ENCODE assay signal across 24 cellular contexts in the genomic region with DNA sequence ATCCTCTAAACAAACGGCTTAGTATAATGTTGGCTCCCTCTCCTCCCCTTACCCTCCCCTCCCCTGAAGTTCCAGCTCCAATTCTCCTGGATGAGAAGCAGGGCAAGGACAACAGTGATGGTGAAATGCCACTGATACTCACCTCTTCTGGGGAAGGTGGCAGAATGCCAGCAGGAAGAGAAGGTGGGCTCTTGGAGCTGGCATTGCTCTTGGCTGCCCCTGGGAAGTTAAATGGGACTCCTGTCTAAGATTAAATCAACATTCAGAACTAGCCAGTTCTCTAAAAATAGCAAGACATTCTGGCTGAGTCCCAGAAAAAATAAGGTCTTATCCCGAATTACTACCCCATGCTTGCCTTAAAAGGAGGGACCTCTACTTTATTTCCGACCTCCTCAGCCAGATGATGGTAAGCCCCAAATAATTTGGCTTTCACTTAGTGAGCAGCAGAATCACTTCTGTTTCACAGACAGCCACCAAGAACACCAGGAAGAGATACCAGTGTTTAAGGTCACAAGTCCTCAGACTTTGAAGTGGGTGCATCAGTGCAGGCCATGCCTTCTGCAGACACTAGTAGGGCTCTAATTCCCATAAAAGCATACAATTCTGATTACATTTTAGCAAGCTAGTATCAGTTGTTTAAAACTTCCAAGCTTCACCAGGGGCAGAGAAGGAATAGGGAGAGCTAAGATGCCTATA. TPM values are rescaled to one million over a fixed set of nuclear protein-coding genes. Genes with fewer than 3 reads are reported as not detected.
"Had no signal": no experiment of that assay in that cellular context is flagged by ENCODE, and none has a peak within 500 bp of the region (broad histone marks: within the 10 kb centered on the region; RNA-seq: fewer than 3 reads in every experiment).

No MANE protein-coding gene starts in this region.

- H3K4me3 ChIP-seq: ascending aorta, breast epithelium, heart right ventricle, skin epidermis, suprapubic skin had no signal

- H3K36me3 ChIP-seq: ascending aorta, breast epithelium, heart right ventricle, suprapubic skin had no signal

- ATAC-seq: activated T-cell treated with anti-CD3 and anti-CD28 coated beads, Interleukin-2, amount 50 U/mL, for 4 hours; esophagus mucosa; heart right ventricle had no signal

- H3K4me1 ChIP-seq: breast epithelium, suprapubic skin had no signal

- H3K9me3 ChIP-seq: ascending aorta, breast epithelium, heart right ventricle, suprapubic skin had no signal

- DNase-seq: activated CD4-positive, alpha-beta T cell treated with anti-CD3 and anti-CD28 coated beads, Interleukin-2, amount 10 ng/mL, durations not matched to agents 7 days and 5 days; activated CD8-positive, alpha-beta memory T cell treated with anti-CD3 and anti-CD28 coated beads, Interleukin-2, amount 50 U/mL, for 4 hours; activated naive CD4-positive, alpha-beta T cell treated with anti-CD3 and anti-CD28 coated beads for 36 hours; activated T-cell treated with anti-CD3 and anti-CD28 coated beads, Interleukin-2, amount 50 U/mL, for 4 hours; effector CD8-positive, alpha-beta T cell; heart right ventricle; mesendoderm; nephron progenitor cell; occipital lobe; stimulated activated CD4-positive, alpha-beta T cell treated with anti-CD3 and anti-CD28 coated beads, Interleukin-2, amount 100 ng/mL, for 48 hours; T1000 had no signal

- H3K27ac Mint-ChIP-seq: activated CD4-positive, alpha-beta T cell treated with anti-CD3 and anti-CD28 coated beads, Interleukin-2, amount 10 ng/mL, durations not matched to agents 7 days and 5 days; activated naive CD4-positive, alpha-beta T cell treated with anti-CD3 and anti-CD28 coated beads for 36 hours; dendritic cell treated with granulocyte-macrophage colony-stimulating factor and Interleukin-4, amounts not matched to agents 40 ng/mL and 50 ng/mL, for 4 days; nephron progenitor cell; stimulated activated naive CD8-positive, alpha-beta T cell treated with anti-CD3 and anti-CD28 coated beads, Interleukin-15, Interleukin-2, amounts not matched to agents 100 ng/mL and 50 ng/mL, for 24 hours; type B pancreatic cell had no signal

- H3K36me3 Mint-ChIP-seq: type B pancreatic cell had no signal

- H3K4me3 Mint-ChIP-seq: activated CD4-positive, alpha-beta T cell treated with anti-CD3 and anti-CD28 coated beads, Interleukin-2, amount 10 ng/mL, durations not matched to agents 7 days and 5 days; activated naive CD4-positive, alpha-beta T cell treated with anti-CD3 and anti-CD28 coated beads for 36 hours; activated T-cell treated with anti-CD3 and anti-CD28 coated beads, Interleukin-2, amount 50 U/mL, for 4 hours; dendritic cell treated with granulocyte-macrophage colony-stimulating factor and Interleukin-4, amounts not matched to agents 40 ng/mL and 50 ng/mL, for 4 days; nephron progenitor cell; stimulated activated naive CD8-positive, alpha-beta T cell treated with anti-CD3 and anti-CD28 coated beads, Interleukin-15, Interleukin-2, amounts not matched to agents 100 ng/mL and 50 ng/mL, for 24 hours; type B pancreatic cell had no signal

- H3K9me3 Mint-ChIP-seq: activated CD4-positive, alpha-beta T cell treated with anti-CD3 and anti-CD28 coated beads, Interleukin-2, amount 10 ng/mL, durations not matched to agents 7 days and 5 days; activated naive CD4-positive, alpha-beta T cell treated with anti-CD3 and anti-CD28 coated beads for 36 hours; activated T-cell treated with anti-CD3 and anti-CD28 coated beads, Interleukin-2, amount 50 U/mL, for 4 hours; dendritic cell treated with granulocyte-macrophage colony-stimulating factor and Interleukin-4, amounts not matched to agents 40 ng/mL and 50 ng/mL, for 4 days; nephron progenitor cell; stimulated activated naive CD8-positive, alpha-beta T cell treated with anti-CD3 and anti-CD28 coated beads, Interleukin-15, Interleukin-2, amounts not matched to agents 100 ng/mL and 50 ng/mL, for 24 hours; type B pancreatic cell had no signal

- H3K27me3 ChIP-seq: ascending aorta, breast epithelium, suprapubic skin had no signal

- H3K27ac ChIP-seq: ascending aorta, breast epithelium, heart right ventricle, skin epidermis, suprapubic skin had no signal

RNA-seq across cellular contexts. Expression of gene IL17A, which starts 46.0 kb away (rescaled TPM):
- total RNA-seq: ascending aorta; breast epithelium; cerebellum; esophagus mucosa; heart right ventricle; kidney epithelial cell; liver; occipital lobe; posterior vena cava; suprapubic skin; T-helper 1 cell treated with Interleukin-12 subunit alpha and Interleukin-12 subunit beta and Interleukin-4 antibody, amounts not matched to agents 30 ng/mL and 1 ng/mL, for 36 hours had no signal
- polyA plus RNA-seq: heart right ventricle, liver had no signal

RNA-seq across cellular contexts. Expression of gene PKHD1, which starts 52.7 kb away (rescaled TPM):
- total RNA-seq: activated CD4-positive, alpha-beta T cell treated with anti-CD3 and anti-CD28 coated beads, Interleukin-2, amount 10 ng/mL, durations not matched to agents 7 days and 5 days; activated naive CD4-positive, alpha-beta T cell treated with anti-CD3 and anti-CD28 coated beads for 36 hours; activated T-cell treated with anti-CD3 and anti-CD28 coated beads, Interleukin-2, amount 50 U/mL, for 4 hours; ascending aorta; posterior vena cava; T-helper 1 cell treated with Interleukin-12 subunit alpha and Interleukin-12 subunit beta and Interleukin-4 antibody, amounts not matched to agents 30 ng/mL and 1 ng/mL, for 36 hours had no signal
